Comparison of ENCODE assay signal across 8 cellular contexts in the genomic region with DNA sequence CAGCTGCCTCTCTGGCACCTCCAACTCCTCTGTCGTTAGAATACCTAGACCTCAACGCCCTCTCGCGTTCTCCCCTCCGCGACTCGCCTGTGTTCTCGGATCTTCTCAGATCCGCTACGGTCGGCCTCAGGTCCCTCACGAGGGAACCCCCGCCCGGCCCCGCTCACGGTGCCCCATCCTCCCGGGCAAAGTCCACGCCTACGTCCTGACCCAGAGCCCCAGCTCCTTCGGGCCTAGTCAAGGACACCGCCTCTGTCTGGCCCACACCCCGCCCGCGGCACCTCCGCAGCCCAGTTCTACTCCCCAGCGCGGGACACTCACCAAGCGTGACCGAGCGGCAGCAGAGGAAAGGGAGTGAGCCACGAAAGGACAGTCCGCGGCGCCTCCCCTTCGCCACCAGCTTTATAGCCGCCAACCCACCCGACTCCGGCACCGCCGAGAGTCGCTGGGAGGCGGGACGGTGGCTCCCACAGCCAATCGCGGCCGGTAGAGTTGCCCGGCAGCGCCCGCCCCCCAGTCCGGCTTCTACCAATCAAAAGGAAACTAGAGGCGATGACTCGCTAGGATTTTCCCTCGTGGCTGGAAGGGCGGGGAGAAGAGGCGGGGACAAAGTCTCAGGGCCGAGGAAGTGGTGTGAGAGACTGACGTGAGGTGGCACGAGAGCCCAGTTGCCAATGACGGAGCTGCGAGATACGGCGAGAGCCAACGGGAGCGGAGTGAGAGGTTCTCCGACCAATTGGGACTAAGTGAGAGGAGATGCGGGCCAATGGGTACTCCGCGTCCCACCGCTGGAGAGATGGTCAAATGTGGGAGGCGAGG. TPM values are rescaled to one million over a fixed set of nuclear protein-coding genes. Genes with fewer than 3 reads are reported as not detected.
DNase-seq lines count a peak whose midpoint lies in the region; ATAC-seq and TF ChIP-seq lines count a peak whose summit lies in the region.

A gene (minus strand): TSS at position 378 of the 819 bp plus-strand sequence. CDS start 14,447 bp downstream, outside the sequence.

- peak within 1 kb of the TSS; percentile 95 to 98 for H3K4me3 Mint-ChIP-seq in CD14-positive monocyte

- peaks cover 3 to 30% of the 10 kb centered on the region in 2 donors for H3K4me1 ChIP-seq in left lung

- no peaks in the 10 kb centered on the region for H3K9me3 ChIP-seq in left lung

- H3K27ac Mint-ChIP-seq in CD14-positive monocyte = peak within 1 kb of the TSS; percentile 93 to 98 (median 97)

- H3K4me1 Mint-ChIP-seq in CD14-positive monocyte = peaks cover 18% of the 10 kb centered on the region

- no peak for TF ChIP-seq CTCF in CD14-positive monocyte (IDR thresholded peaks at IDR 0.05)
- TF ChIP-seq CTCF in left lung (IDR thresholded peaks at IDR 0.05) = no peak

- ATAC-seq in GM19397 (IDR thresholded peaks at IDR 0.05; ENCODE audit: unreplicated experiment) (peak; percentile 93), HG03571 (IDR thresholded peaks at IDR 0.05; ENCODE audit: unreplicated experiment) (peak; percentile 93), left lung (peak; percentile 97)

- H3K27me3 ChIP-seq in left lung = no peaks in the 10 kb centered on the region

- peaks cover 0 to 5% (median 3%) of the 10 kb centered on the region in 7 donors for H3K9me3 Mint-ChIP-seq in CD14-positive monocyte

- peak within 1 kb of the TSS; percentile 83 to 90 for H3K4me3 ChIP-seq in left lung

- intact Hi-C loops in CD14-positive monocyte (cut with micrococcal nuclease) (loop anchor here (2.0 to 10.0 kb wide), 4 partner anchors 172 to 1398 kb away; a partner anchor contains a TSS), left lung (cut with DNase I) (no loop called here)

- H3K36me3 ChIP-seq in left lung = no peaks in the 10 kb centered on the region

- H3K27me3 Mint-ChIP-seq in CD14-positive monocyte (ENCODE audit: low read depth in 3 of 3) = peaks cover 1 to 9% (median 3%) of the 10 kb centered on the region in 3 donors

- peak; percentile 99 for DNase-seq in CD14-positive monocyte (ENCODE audit: low spot score)
- peak; percentile 99 for DNase-seq in NCI-H82 (lab: John Stamatoyannopoulos, UW)
- peak; percentile 98 to 99 for DNase-seq in activated CD4-positive, alpha-beta T cell treated with anti-CD3 and anti-CD28 coated beads, Interleukin-2, amount 50 U/mL, for 48 hours
- peak; percentile 100 for DNase-seq in dermis blood vessel endothelial cell
- peak; percentile 97 to 99 for DNase-seq in left lung
- DNase-seq in stimulated activated CD4-positive, alpha-beta T cell treated with anti-CD3 and anti-CD28 coated beads, Interleukin-2, amount 100 ng/mL, for 48 hours = peak; percentile 94 to 97

- peaks cover 5 to 6% of the 10 kb centered on the region in 2 donors for H3K36me3 Mint-ChIP-seq in CD14-positive monocyte

- peak within 1 kb of the TSS; percentile 88 to 93 for H3K27ac ChIP-seq in left lung

RNA-seq across cellular contexts. Expression of the gene that starts here (rescaled TPM):
- 10 to 100 TPM in 1 of 2 donors, 1 to 10 TPM in 1; 6.0 to 10.9 TPM for polyA plus RNA-seq in CD14-positive monocyte
- total RNA-seq in dermis blood vessel endothelial cell (57.5 and 117 TPM in 2 replicates), left lung (100 to 1,000 TPM in 1 of 2 donors, 10 to 100 TPM in 1; 93.6 to 279 TPM)

Comparison
In these comparisons a context has a peak if more than half of its experiments do, and no peak if none do; other contexts are left out.
1. Peak in every context shown above with its lines: DNase-seq, ATAC-seq, H3K4me3 ChIP-seq and H3K27ac ChIP-seq.
2. intact Hi-C loops: an anchor here in CD14-positive monocyte (2.0 to 10.0 kb wide); none called in left lung.